Comparison of ENCODE assay signal across 1 cellular context in the genomic region with DNA sequence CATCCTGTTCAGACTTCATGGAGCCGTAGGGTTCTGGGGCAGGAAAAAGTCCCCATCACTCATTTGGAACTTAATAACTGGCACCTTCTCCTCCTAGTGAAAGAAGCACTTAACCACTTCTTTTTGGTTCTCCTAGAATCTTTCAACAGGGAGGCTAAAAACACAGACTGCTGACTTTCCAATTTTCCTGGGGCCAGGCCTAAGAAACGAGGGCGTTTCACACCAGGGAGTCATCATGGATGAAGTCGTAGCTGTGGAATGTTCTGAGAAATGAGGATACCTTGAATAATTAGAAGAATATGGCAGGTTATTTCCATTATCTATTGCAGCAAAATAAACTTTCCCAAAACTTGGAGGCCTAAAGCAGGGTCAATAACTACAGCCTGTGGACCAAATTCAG.
TF ChIP-seq lines count a peak whose summit lies in the region.

No MANE protein-coding gene starts in this region.

TF ChIP-seq in H1, 55 proteins besides CTCF, POLR2A, EP300 and RAD21:
- TF ChIP-seq SP4 (IDR thresholded peaks at IDR 0.05; ENCODE audit: low read length) (no peak), EGR1 (IDR thresholded peaks at IDR 0.05; ENCODE audit: borderline replicate concordance, low read depth, low read length) (no peak), JUND (IDR thresholded peaks at IDR 0.05; ENCODE audit: low read length) (peak; percentile 23; the same call in 1 of the 2 replicates)
